8 cellular contexts compared by ENCODE assay signal in the genomic region with DNA sequence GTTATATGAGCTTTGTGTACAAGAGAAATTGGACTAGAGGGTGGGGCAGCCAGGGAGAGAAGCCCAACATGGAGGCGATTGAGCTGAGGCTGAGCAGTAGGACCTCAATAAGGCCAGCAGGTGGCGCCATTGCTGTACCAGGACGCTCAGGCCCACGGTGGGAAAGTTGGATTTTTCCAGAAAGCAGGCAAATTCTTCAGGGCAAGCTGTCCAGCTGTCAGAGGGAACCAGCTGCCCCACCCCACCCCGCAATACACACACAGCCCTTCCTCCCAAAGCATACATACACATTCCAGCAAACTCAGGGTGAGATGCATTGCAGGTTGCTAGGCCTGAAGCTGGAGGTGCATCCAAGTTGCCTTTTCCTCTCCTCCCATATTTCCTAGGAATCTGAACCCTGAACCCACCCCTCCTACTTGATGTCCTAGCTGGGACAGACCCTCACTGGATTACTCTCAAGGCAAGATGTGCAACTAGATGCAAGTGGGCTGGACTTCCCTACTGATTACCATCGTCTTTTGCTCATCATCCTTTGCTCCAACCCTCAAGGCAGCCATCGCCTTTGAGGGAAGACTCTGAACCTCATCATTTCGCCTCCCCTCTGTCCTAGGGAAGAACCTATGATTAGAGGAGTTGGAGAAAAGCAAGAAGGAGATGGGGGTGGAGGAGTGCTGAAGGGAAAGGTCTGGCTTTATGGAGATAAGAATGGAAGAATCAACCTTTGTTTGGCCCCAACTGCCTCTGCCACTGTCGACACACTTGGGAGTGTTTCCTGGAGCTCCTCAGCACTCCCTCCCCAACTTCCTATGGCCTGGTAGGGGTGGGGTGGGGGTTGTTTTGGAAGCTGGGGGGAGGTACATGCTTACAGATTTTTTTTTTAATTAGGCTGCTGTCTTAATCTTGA. TPM values are rescaled to one million over a fixed set of nuclear protein-coding genes. Genes with fewer than 3 reads are reported as not detected.
DNase-seq lines count a peak whose midpoint lies in the region; ATAC-seq and TF ChIP-seq lines count a peak whose summit lies in the region.

No MANE protein-coding gene starts in this region.

- H3K27me3 ChIP-seq in ACC112 (ENCODE audit: insufficient read depth, low read length) (no peaks in the 10 kb centered on the region), right lobe of liver (no peaks in the 10 kb centered on the region)

- TF ChIP-seq POLR2A in GM18505 (IDR thresholded peaks at IDR 0.05; ENCODE audit: borderline replicate concordance, extremely low read depth, insufficient read depth, insufficient read length) (no peak), right lobe of liver (IDR thresholded peaks at IDR 0.05) (no peak)

- peaks cover 33% of the 10 kb centered on the region for H3K4me1 ChIP-seq in ACC112 (ENCODE audit: control insufficient read depth, insufficient read depth, low read length, unreplicated experiment)
- H3K4me1 ChIP-seq in right lobe of liver, result peaks cover 0 to 14% (median 0%) of the 10 kb centered on the region in 4 donors

- no peak overlapping the region for H3K4me3 ChIP-seq in ACC112 (ENCODE audit: low read depth, low read length)
- peak overlapping the region; percentile 15 for H3K4me3 ChIP-seq in coronary artery
- H3K4me3 ChIP-seq in right lobe of liver, result no peak overlapping the region

- 27% methylated on average over 7 of the region's 9 CpGs for WGBS in right lobe of liver (ENCODE audit: insufficient coverage, low coverage, low lambda C conversion rate, missing lambda C conversion rate)

- ATAC-seq in GM18505 (IDR thresholded peaks at IDR 0.05; ENCODE audit: unreplicated experiment), result peak; percentile 60
- peak; percentile 70 for ATAC-seq in HG03135 (IDR thresholded peaks at IDR 0.05; ENCODE audit: unreplicated experiment)
- peak; percentile 91 to 95 (median 94) for ATAC-seq in right lobe of liver

- peak; percentile 82 for TF ChIP-seq CTCF in coronary artery (IDR thresholded peaks at IDR 0.05)
- peak; percentile 93 to 97 (median 94) for TF ChIP-seq CTCF in right lobe of liver (IDR thresholded peaks at IDR 0.05)

- no peaks in the 10 kb centered on the region for H3K9me3 ChIP-seq in right lobe of liver

- DNase-seq in NCI-H345 treated with DMSO at 0.1 percent for 48 hours (lab: John Stamatoyannopoulos, UW; ENCODE audit: unreplicated experiment) (peak; percentile 65), coronary artery (ENCODE audit: low spot score) (peak; percentile 86), right lobe of liver (peak; percentile 80 to 84 (median 81))
- DNase-seq in activated CD4-positive, alpha-beta T cell treated with anti-CD3 and anti-CD28 coated beads for 4 hours, result peak; percentile 64
- DNase-seq in stimulated activated CD4-positive, alpha-beta T cell treated with anti-CD3 and anti-CD28 coated beads, Interleukin-4, amount 100 ng/mL, for 48 hours (ENCODE audit: low read depth in 2 of 2), result peak; percentile 67

- no peaks in the 10 kb centered on the region for H3K36me3 ChIP-seq in ACC112 (ENCODE audit: insufficient read depth, low read length)
- no peaks in the 10 kb centered on the region for H3K36me3 ChIP-seq in right lobe of liver

- intact Hi-C loops in right lobe of liver (cut with DNase I), result loop anchor here (5.0 kb wide), 1 partner anchor 77 kb away; no protein-coding TSS in a partner anchor

- H3K79me2 ChIP-seq in ACC112 (ENCODE audit: control insufficient read depth, insufficient read depth, low read length, unreplicated experiment), result no peaks in the 10 kb centered on the region

- peak overlapping the region; percentile 99 for H2AFZ ChIP-seq in ACC112 (ENCODE audit: low read length, unreplicated experiment)

- H3K27ac ChIP-seq in ACC112 (ENCODE audit: low read depth, low read length) (no peak overlapping the region), coronary artery (peak overlapping the region; percentile 1 to 45), right lobe of liver (no peak overlapping the region)

RNA-seq across cellular contexts. Expression of gene CD34, which starts 25.5 kb away (rescaled TPM):
- 1 to 10 TPM in 5 of 6 experiments, under 1 TPM in 1; 0.70 to 2.7 (median 2.2) TPM for total RNA-seq in right lobe of liver

Comparison
In these comparisons a context has a peak if more than half of its experiments do, and no peak if none do; other contexts are left out.
1. H3K27ac ChIP-seq: peak in coronary artery (2 of 2); none in ACC112 (single experiment) and right lobe of liver (0 of 3).
2. Peak in every context shown above with its lines, with median percentiles within 50 percentile points of each other: ATAC-seq and DNase-seq.